8 cellular contexts compared by ENCODE assay signal in the genomic region with DNA sequence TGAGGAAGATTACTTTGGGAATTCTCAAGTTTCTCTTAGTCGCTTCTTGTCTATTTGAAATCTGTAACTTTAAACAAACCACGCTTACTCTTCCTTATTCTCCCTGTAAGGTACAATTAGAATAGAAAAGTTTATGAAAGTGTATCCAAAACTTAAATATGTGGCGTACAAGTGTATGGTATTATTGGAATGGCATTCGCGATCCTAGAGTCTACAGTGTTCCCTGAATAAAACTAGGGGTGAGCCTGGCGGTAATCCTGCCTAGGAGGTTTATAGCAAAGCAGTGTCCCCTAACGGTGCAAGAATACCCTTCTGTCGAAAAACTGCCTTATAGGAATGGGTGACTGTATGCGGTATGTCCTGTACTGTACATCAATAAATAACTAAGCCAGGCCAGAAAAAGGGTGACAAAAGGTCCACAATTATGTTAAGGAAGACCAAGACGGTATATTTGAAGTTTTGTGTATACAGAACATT. TPM values are rescaled to one million over a fixed set of nuclear protein-coding genes. Genes with fewer than 3 reads are reported as not detected.
A peak's percentile ranks its signal among the peaks of the same experiment; 100 is the strongest.
DNase-seq lines count a peak whose midpoint lies in the region; ATAC-seq, FAIRE-seq and TF ChIP-seq lines count a peak whose summit lies in the region.

No MANE protein-coding gene starts in this region.

- peaks cover 61% of the 10 kb centered on the region for H3K79me2 ChIP-seq in keratinocyte (ENCODE audit: control insufficient read depth, insufficient read depth, low read length)

- H3K4me1 Mint-ChIP-seq in activated T-helper 1 cell treated with anti-CD3 and anti-CD28 coated beads, Interleukin-12 subunit alpha, Interleukin-12 subunit beta, Interleukin-2, Interleukin-4 antibody, amounts not matched to agents 30 ng/mL and 10 ng/mL and 1 ng/mL, durations not matched to agents 14 hours and 24 hours and 36 hours (ENCODE audit: low read depth), result peaks cover 62% of the 10 kb centered on the region

- H3K27me3 Mint-ChIP-seq in activated T-helper 1 cell treated with anti-CD3 and anti-CD28 coated beads, Interleukin-12 subunit alpha, Interleukin-12 subunit beta, Interleukin-2, Interleukin-4 antibody, amounts not matched to agents 30 ng/mL and 10 ng/mL and 1 ng/mL, durations not matched to agents 14 hours and 24 hours and 36 hours (ENCODE audit: insufficient read depth), result no peaks in the 10 kb centered on the region

- no peak for FAIRE-seq in keratinocyte (lab: Jason Lieb, UNC)

- peak overlapping the region; percentile 97 for H3K4me3 Mint-ChIP-seq in activated T-helper 1 cell treated with anti-CD3 and anti-CD28 coated beads, Interleukin-12 subunit alpha, Interleukin-12 subunit beta, Interleukin-2, Interleukin-4 antibody, amounts not matched to agents 30 ng/mL and 10 ng/mL and 1 ng/mL, durations not matched to agents 14 hours and 24 hours and 36 hours

- dilution Hi-C loops in keratinocyte (cut with MboI; ENCODE audit: extremely low pct_ligation_motif_present, low sequenced_read_pairs), result no loop called here

- H3K27ac ChIP-seq in cardiac muscle cell (peak overlapping the region; percentile 86), keratinocyte (ENCODE audit: control insufficient read depth, insufficient read depth, low read length) (peak overlapping the region; percentile 83), thyroid gland (peak overlapping the region in 2 of 3 donors; percentile 71 to 86)

- peak overlapping the region; percentile 70 for H3K4me3 ChIP-seq in cardiac muscle cell
- H3K4me3 ChIP-seq in keratinocyte (ENCODE audit: control insufficient read depth in 2 of 3, extremely low read depth in 1 of 3, insufficient read depth in 2 of 3, low read depth in 1 of 3, low read length in 3 of 3), result peak overlapping the region; percentile 94 to 97 (median 94)
- peak overlapping the region in 2 of 3 donors; percentile 96 to 98 for H3K4me3 ChIP-seq in thyroid gland (replicated peaks in 1 of 3)

- no peak for ATAC-seq in Right ventricle myocardium superior (ENCODE audit: poor library complexity)
- ATAC-seq in GM21447 (IDR thresholded peaks at IDR 0.05; ENCODE audit: unreplicated experiment), result no peak

- peaks cover 3% of the 10 kb centered on the region for H3K9me1 ChIP-seq in keratinocyte (ENCODE audit: control insufficient read depth, extremely low read depth, insufficient read depth, low read length)

- TF ChIP-seq POLR2A in thyroid gland (IDR thresholded peaks at IDR 0.05), result no peak

- H3K4me2 ChIP-seq in keratinocyte (ENCODE audit: control insufficient read depth, extremely low read depth, insufficient read depth, low read depth, low read length), result peak overlapping the region; percentile 95

- peak overlapping the region; percentile 88 for H3K9ac ChIP-seq in keratinocyte (ENCODE audit: control insufficient read depth, extremely low read depth, insufficient read depth, low read length)

- no peaks in the 10 kb centered on the region for H3K9me3 ChIP-seq in cardiac muscle cell (ENCODE audit: low read depth)
- no peaks in the 10 kb centered on the region for H3K9me3 ChIP-seq in keratinocyte (ENCODE audit: control insufficient read depth, low read depth, low read length)
- H3K9me3 ChIP-seq in thyroid gland, result no peaks in the 10 kb centered on the region

- H3K36me3 ChIP-seq in cardiac muscle cell (no peaks in the 10 kb centered on the region), keratinocyte (ENCODE audit: control insufficient read depth in 2 of 2, extremely low read depth in 1 of 2, insufficient read depth in 2 of 2, low read length in 2 of 2) (no peaks in the 10 kb centered on the region), thyroid gland (no peaks in the 10 kb centered on the region)

- WGBS in thyroid gland, 2 donors, result 9 to 11% methylated on average over 10 of the region's 10 CpGs

- peaks cover 4% of the 10 kb centered on the region for H3K27me3 ChIP-seq in cardiac muscle cell
- no peaks in the 10 kb centered on the region for H3K27me3 ChIP-seq in keratinocyte (ENCODE audit: control insufficient read depth, extremely low read depth, insufficient read depth, low read length)
- H3K27me3 ChIP-seq in thyroid gland, result no peaks in the 10 kb centered on the region

- no peaks in the 10 kb centered on the region for H3K9me3 Mint-ChIP-seq in activated T-helper 1 cell treated with anti-CD3 and anti-CD28 coated beads, Interleukin-12 subunit alpha, Interleukin-12 subunit beta, Interleukin-2, Interleukin-4 antibody, amounts not matched to agents 30 ng/mL and 10 ng/mL and 1 ng/mL, durations not matched to agents 14 hours and 24 hours and 36 hours

- H3K4me1 ChIP-seq in cardiac muscle cell (ENCODE audit: low read depth), result peaks cover 10% of the 10 kb centered on the region
- peaks cover 13% of the 10 kb centered on the region for H3K4me1 ChIP-seq in keratinocyte (ENCODE audit: control insufficient read depth, extremely low read depth, insufficient read depth, low read length)
- H3K4me1 ChIP-seq in thyroid gland, result peaks cover 4 to 14% of the 10 kb centered on the region in 2 donors

- TF ChIP-seq CTCF in cardiac muscle cell (IDR thresholded peaks at IDR 0.05; ENCODE audit: low read depth, low read length), result no peak
- peak in 1 of 3 experiments; percentile 10 for TF ChIP-seq CTCF in keratinocyte (optimal IDR thresholded peaks at IDR 0.05 in 1 of 3, IDR thresholded peaks at IDR 0.05 in 1 of 3, conservative IDR thresholded peaks at IDR 0.05 in 1 of 3; ENCODE audit: extremely low read depth in 1 of 3, insufficient read depth in 2 of 3, low read length in 3 of 3)
- TF ChIP-seq CTCF in thyroid gland (IDR thresholded peaks at IDR 0.05), result no peak

- H2AFZ ChIP-seq in keratinocyte (ENCODE audit: control insufficient read depth, low read length), result no peak overlapping the region

- H3K36me3 Mint-ChIP-seq in activated T-helper 1 cell treated with anti-CD3 and anti-CD28 coated beads, Interleukin-12 subunit alpha, Interleukin-12 subunit beta, Interleukin-2, Interleukin-4 antibody, amounts not matched to agents 30 ng/mL and 10 ng/mL and 1 ng/mL, durations not matched to agents 14 hours and 24 hours and 36 hours (ENCODE audit: low read depth), result peaks cover 13% of the 10 kb centered on the region

- no peaks in the 10 kb centered on the region for H4K20me1 ChIP-seq in keratinocyte (ENCODE audit: control insufficient read depth, extremely low read depth, insufficient read depth, low read length)

- DNase-seq in cardiac muscle cell (ENCODE audit: low read depth in 1 of 2, low spot score in 1 of 2) (peak; percentile 21 to 23), Right ventricle myocardium superior (no peak), keratinocyte (ENCODE audit: low read depth, low spot score) (no peak), thyroid gland (no peak), KG1 (lab: John Stamatoyannopoulos, UW) (no peak), SKM-1 treated with dmso at 0.1 percent for 144 hours (lab: John Stamatoyannopoulos, UW; ENCODE audit: unreplicated experiment) (no peak)
- DNase-seq in activated T-helper 1 cell treated with anti-CD3 and anti-CD28 coated beads, Interleukin-12 subunit alpha, Interleukin-12 subunit beta, Interleukin-2, Interleukin-4 antibody, amounts not matched to agents 30 ng/mL and 10 ng/mL and 1 ng/mL, durations not matched to agents 14 hours and 24 hours and 36 hours (ENCODE audit: low spot score), result no peak

- peak overlapping the region; percentile 96 for H3K27ac Mint-ChIP-seq in activated T-helper 1 cell treated with anti-CD3 and anti-CD28 coated beads, Interleukin-12 subunit alpha, Interleukin-12 subunit beta, Interleukin-2, Interleukin-4 antibody, amounts not matched to agents 30 ng/mL and 10 ng/mL and 1 ng/mL, durations not matched to agents 14 hours and 24 hours and 36 hours

- intact Hi-C loops in Right ventricle myocardium superior (cut with DNase I), result loop anchor here (10.0 kb wide), 1 partner anchor 189 kb away; no protein-coding TSS in a partner anchor
- intact Hi-C loops in activated T-helper 1 cell treated with anti-CD3 and anti-CD28 coated beads, Interleukin-12 subunit alpha, Interleukin-12 subunit beta, Interleukin-2, Interleukin-4 antibody, amounts not matched to agents 30 ng/mL and 10 ng/mL and 1 ng/mL, durations not matched to agents 14 hours and 24 hours and 36 hours (cut with micrococcal nuclease), result loop anchor here (1.0 to 10.0 kb wide), 7 partner anchors 7 to 399 kb away; partner anchors contain the start of genes IL15RA and RBM17
- intact Hi-C loops in thyroid gland (cut with DNase I), result loop anchor here (5.0 to 10.0 kb wide), 2 partner anchors 129 to 186 kb away; partner anchors contain the start of gene GDI2

RNA-seq across cellular contexts. Expression of gene TASOR2, which starts 1.2 kb away (rescaled TPM):
- total RNA-seq in cardiac muscle cell (37.8 TPM in 2 replicates), Right ventricle myocardium superior (35.8 TPM), thyroid gland (100 to 1,000 TPM in 1 of 4 donors, 10 to 100 TPM in 3; 73.2 to 132 (median 96.3) TPM)
- polyA plus RNA-seq in cardiac muscle cell (17.8 and 23.5 TPM in 2 replicates), keratinocyte (34.9 to 40.4 TPM (median 35.0 TPM) in 3 replicates)
- 89.2 and 90.9 TPM in 2 replicates for total RNA-seq in activated T-helper 1 cell treated with anti-CD3 and anti-CD28 coated beads, Interleukin-12 subunit alpha, Interleukin-12 subunit beta, Interleukin-2, Interleukin-4 antibody, amounts not matched to agents 30 ng/mL and 10 ng/mL and 1 ng/mL, durations not matched to agents 14 hours and 24 hours and 36 hours
- polyA plus RNA-seq in keratinocyte (2011; ENCODE audit: low read depth), result 38.8 TPM
- polyA plus RNA-seq in keratinocyte (2011; cell fraction: cytosol; rRNA removed), result 14.9 and 29.6 TPM in 2 replicates
- polyA plus RNA-seq in keratinocyte (2011; cell fraction: nucleus; rRNA removed), result 61.5 and 71.4 TPM in 2 replicates
- polyA plus RNA-seq in keratinocyte (2012; ENCODE audit: low replicate concordance), result 18.2 and 26.5 TPM in 2 replicates
- 17.5 to 82.6 TPM (median 47.0 TPM) in 3 replicates for polyA minus RNA-seq in keratinocyte
- 40.9 TPM for polyA minus RNA-seq in keratinocyte (2011; cell fraction: cytosol; rRNA and poly(A)+ RNA removed)
- 93.5 and 163 TPM in 2 replicates for polyA minus RNA-seq in keratinocyte (2011; cell fraction: nucleus; rRNA and poly(A)+ RNA removed)

RNA-seq across cellular contexts. Expression of gene ASB13, which starts 19.4 kb away (rescaled TPM):
- total RNA-seq in cardiac muscle cell (18.3 and 20.6 TPM in 2 replicates), Right ventricle myocardium superior (15.2 TPM), thyroid gland (10 to 100 TPM in 3 of 4 donors, 1 to 10 TPM in 1; 9.9 to 27.7 (median 14.2) TPM)
- polyA plus RNA-seq in cardiac muscle cell (14.4 and 30.4 TPM in 2 replicates), keratinocyte (6.4 to 8.4 TPM (median 8.1 TPM) in 3 replicates)
- 12.7 and 14.6 TPM in 2 replicates for total RNA-seq in activated T-helper 1 cell treated with anti-CD3 and anti-CD28 coated beads, Interleukin-12 subunit alpha, Interleukin-12 subunit beta, Interleukin-2, Interleukin-4 antibody, amounts not matched to agents 30 ng/mL and 10 ng/mL and 1 ng/mL, durations not matched to agents 14 hours and 24 hours and 36 hours
- 3.3 TPM for polyA plus RNA-seq in keratinocyte (2011; ENCODE audit: low read depth)
- polyA plus RNA-seq in keratinocyte (2011; cell fraction: cytosol; rRNA removed), result 4.8 and 7.2 TPM in 2 replicates
- polyA plus RNA-seq in keratinocyte (2011; cell fraction: nucleus; rRNA removed), result 5.6 and 6.6 TPM in 2 replicates
- polyA plus RNA-seq in keratinocyte (2012; ENCODE audit: low replicate concordance), result 8.2 and 11.3 TPM in 2 replicates
- polyA minus RNA-seq in keratinocyte, result 10.6 to 13.9 TPM (median 11.4 TPM) in 3 replicates
- polyA minus RNA-seq in keratinocyte (2011; cell fraction: cytosol; rRNA and poly(A)+ RNA removed), result 9.0 TPM
- 5.9 and 6.4 TPM in 2 replicates for polyA minus RNA-seq in keratinocyte (2011; cell fraction: nucleus; rRNA and poly(A)+ RNA removed)

Comparison
In these comparisons a context has a peak if more than half of its experiments do, and no peak if none do; other contexts are left out.
1. DNase-seq: peak in cardiac muscle cell (2 of 2); none in Right ventricle myocardium superior (single experiment), activated T-helper 1 cell treated with anti-CD3 and anti-CD28 coated beads, Interleukin-12 subunit alpha, Interleukin-12 subunit beta, Interleukin-2, Interleukin-4 antibody, amounts not matched to agents 30 ng/mL and 10 ng/mL and 1 ng/mL, durations not matched to agents 14 hours and 24 hours and 36 hours (single experiment), keratinocyte (single experiment), thyroid gland (0 of 2), KG1 (single experiment) and SKM-1 treated with dmso at 0.1 percent for 144 hours (single experiment).
2. Peak in every context shown above with its lines, with median percentiles within 50 percentile points of each other: H3K27ac ChIP-seq and H3K4me3 ChIP-seq.